Comparison of ENCODE assay signal across 18 cellular contexts in genomic region chr11:68347841-68348240, GRCh38. TPM values are rescaled to one million over a fixed set of nuclear protein-coding genes. Genes with fewer than 3 reads are reported as not detected.
DNase-seq lines count a peak whose midpoint lies in the region; ATAC-seq, FAIRE-seq and TF ChIP-seq lines count a peak whose summit lies in the region.
"Had no signal": no experiment of that assay in that cellular context is flagged by ENCODE, and none has a peak within 500 bp of the region (broad histone marks: within the 10 kb centered on the region; RNA-seq: fewer than 3 reads in every experiment).

No MANE protein-coding gene starts in this region.

- BruUV-seq in PC-3 (replicated peaks; lab: Mats Ljungman, UMichigan): no TSS peak

- peak overlapping the region; percentile 18 for H3K4me3 Mint-ChIP-seq in memory B cell
- H3K4me3 Mint-ChIP-seq in stimulated activated memory B cell treated with anti-CD40 and anti-IgM and Interleukin-4, amounts not matched to agents 10 μg/mL and 1 μg/mL and 100 μg/mL, for 72 hours: no peak overlapping the region
- H3K4me3 Mint-ChIP-seq: CD14-positive monocyte; CD8-positive, alpha-beta T cell; GM23338 had no signal

- CTCF ChIA-PET in PC-3 (lab: Charles Lee): no interaction called here

- H3K36me3 ChIP-seq in BLaER1 (peaks cover 77% of the 10 kb centered on the region), PC-3 (ENCODE audit: low read depth, low read length) (peaks cover 4% of the 10 kb centered on the region; the same call in 1 of the 2 replicates), spleen (no peaks in the 10 kb centered on the region), uterus (no peaks in the 10 kb centered on the region)

- no peaks in the 10 kb centered on the region for H3F3A ChIP-seq in PC-3 (ENCODE audit: low read length, unreplicated experiment)

- 0 out of 2 replicates have a peak overlapping the region, but pooled peaks have one; percentile 70 for H3K27ac ChIP-seq in BLaER1
- H3K27ac ChIP-seq in PC-3 (ENCODE audit: low read length): no peak overlapping the region
- no peak overlapping the region for H3K27ac ChIP-seq in spleen
- no peak overlapping the region for H3K27ac ChIP-seq in uterus

- no peak overlapping the region for H2AFZ ChIP-seq in PC-3 (ENCODE audit: low read length)
- H2AFZ ChIP-seq: GM23338 had no signal

- H3K27me3 ChIP-seq in BLaER1 (no peaks in the 10 kb centered on the region), PC-3 (ENCODE audit: low read length) (no peaks in the 10 kb centered on the region), spleen (replicated peaks in 1 of 7) (no peaks in the 10 kb centered on the region), uterus (no peaks in the 10 kb centered on the region)

- H3K4me3 ChIP-seq in BLaER1 (no peak overlapping the region), PC-3 (ENCODE audit: low read length) (no peak overlapping the region), spleen (no peak overlapping the region), uterus (no peak overlapping the region)
- H3K4me3 ChIP-seq: GM23338 had no signal

- POLR2A ChIA-PET in PC-3 (lab: Charles Lee; ENCODE audit: unreplicated experiment): no interaction called here

- H3K4me2 ChIP-seq in BLaER1: peak overlapping the region; percentile 95
- H3K4me2 ChIP-seq in PC-3 (ENCODE audit: low read length): no peak overlapping the region
- H3K4me2 ChIP-seq: GM23338 had no signal

- no peak for TF ChIP-seq POLR2A in spleen (IDR thresholded peaks at IDR 0.05)
- no peak for TF ChIP-seq POLR2A in uterus (IDR thresholded peaks at IDR 0.05)

- ATAC-seq in memory B cell (ENCODE audit: low read depth): no peak
- no peak for ATAC-seq in stimulated activated memory B cell treated with anti-CD40 and anti-IgM and Interleukin-4, amounts not matched to agents 10 μg/mL and 1 μg/mL and 100 μg/mL, for 72 hours
- no peak for ATAC-seq in PC-3
- ATAC-seq: CD8-positive, alpha-beta T cell; GM23338; HCT116 had no signal

- H3K27ac Mint-ChIP-seq in memory B cell: peak overlapping the region; percentile 63
- H3K27ac Mint-ChIP-seq in stimulated activated memory B cell treated with anti-CD40 and anti-IgM and Interleukin-4, amounts not matched to agents 10 μg/mL and 1 μg/mL and 100 μg/mL, for 72 hours: peak overlapping the region; percentile 53
- H3K27ac Mint-ChIP-seq: CD8-positive, alpha-beta T cell had no signal

- H3K79me2 ChIP-seq in PC-3 (ENCODE audit: low read length): peaks cover 79% of the 10 kb centered on the region

- H3K9ac ChIP-seq in BLaER1: no peak overlapping the region
- H3K9ac ChIP-seq in PC-3 (ENCODE audit: low read length): no peak overlapping the region

- no peaks in the 10 kb centered on the region for H3K9me2 ChIP-seq in PC-3 (replicated peaks; ENCODE audit: low read length)

- H3K4me1 Mint-ChIP-seq in memory B cell: peaks cover 25% of the 10 kb centered on the region
- peaks cover 53% of the 10 kb centered on the region for H3K4me1 Mint-ChIP-seq in stimulated activated memory B cell treated with anti-CD40 and anti-IgM and Interleukin-4, amounts not matched to agents 10 μg/mL and 1 μg/mL and 100 μg/mL, for 72 hours
- H3K4me1 Mint-ChIP-seq: CD14-positive monocyte had no signal

- H4K20me1 ChIP-seq in BLaER1 (peaks cover 100% of the 10 kb centered on the region), PC-3 (ENCODE audit: low read length) (peaks cover 8% of the 10 kb centered on the region; the same call in 1 of the 2 replicates)

- peak; percentile 75 for FAIRE-seq in HTR-8/SVneo (lab: Jason Lieb, UNC)
- FAIRE-seq: D721Med, GM18507 had no signal

- intact Hi-C loops in PC-3 (cut with micrococcal nuclease): no loop called here
- intact Hi-C loops in spleen (cut with DNase I; ENCODE audit: low total_unique reads): no loop called here
- intact Hi-C loops in uterus (cut with DNase I; ENCODE audit: low total_unique reads): no loop called here

- WGBS in spleen, 5 donors: 93 to 99% (median 97%) methylated on average over 23 to 32 of the region's 32 CpGs

- peaks cover 7% of the 10 kb centered on the region for H3K36me3 Mint-ChIP-seq in memory B cell
- peaks cover 6% of the 10 kb centered on the region for H3K36me3 Mint-ChIP-seq in stimulated activated memory B cell treated with anti-CD40 and anti-IgM and Interleukin-4, amounts not matched to agents 10 μg/mL and 1 μg/mL and 100 μg/mL, for 72 hours
- H3K36me3 Mint-ChIP-seq: CD14-positive monocyte had no signal

- no peak for DNase-seq in HTR-8/SVneo (ENCODE audit: insufficient read length, low spot score)
- no peak for DNase-seq in memory B cell (ENCODE audit: low spot score in 2 of 2)
- no peak for DNase-seq in pons (ENCODE audit: low spot score)
- no peak for DNase-seq in PC-3
- no peak for DNase-seq in spleen
- DNase-seq in uterus: no peak
- DNase-seq: ACHN; CD8-positive, alpha-beta T cell; COR-L47; DND-41; GF-D8 had no signal

- H3K4me1 ChIP-seq in BLaER1: peaks cover 90% of the 10 kb centered on the region
- peaks cover 6% of the 10 kb centered on the region for H3K4me1 ChIP-seq in PC-3 (ENCODE audit: insufficient read depth, low read length)
- peaks cover 0 to 28% (median 11%) of the 10 kb centered on the region in 6 donors for H3K4me1 ChIP-seq in spleen
- peaks cover 0 to 15% of the 10 kb centered on the region in 2 donors for H3K4me1 ChIP-seq in uterus

- TF ChIP-seq CTCF in PC-3 (conservative IDR thresholded peaks at IDR 0.05; ENCODE audit: low read depth, low read length) (no peak), spleen (IDR thresholded peaks at IDR 0.05 in 8 of 11, conservative IDR thresholded peaks at IDR 0.05 in 3 of 11) (no peak), uterus (IDR thresholded peaks at IDR 0.05) (no peak)

- H3K27me3 Mint-ChIP-seq in memory B cell: no peaks in the 10 kb centered on the region
- H3K27me3 Mint-ChIP-seq in stimulated activated memory B cell treated with anti-CD40 and anti-IgM and Interleukin-4, amounts not matched to agents 10 μg/mL and 1 μg/mL and 100 μg/mL, for 72 hours: no peaks in the 10 kb centered on the region

- H3K9me3 ChIP-seq in BLaER1: peaks cover 7% of the 10 kb centered on the region; the same call in 1 of the 2 replicates
- no peaks in the 10 kb centered on the region for H3K9me3 ChIP-seq in PC-3 (ENCODE audit: low read length)
- H3K9me3 ChIP-seq in spleen: no peaks in the 10 kb centered on the region
- no peaks in the 10 kb centered on the region for H3K9me3 ChIP-seq in uterus

- no peaks in the 10 kb centered on the region for H3K9me3 Mint-ChIP-seq in memory B cell
- no peaks in the 10 kb centered on the region for H3K9me3 Mint-ChIP-seq in stimulated activated memory B cell treated with anti-CD40 and anti-IgM and Interleukin-4, amounts not matched to agents 10 μg/mL and 1 μg/mL and 100 μg/mL, for 72 hours
- H3K9me3 Mint-ChIP-seq: CD8-positive, alpha-beta T cell had no signal

RNA-seq across cellular contexts. Expression of gene LRP5, which starts 35.5 kb away (rescaled TPM):
- total RNA-seq in PC-3 (2014; rRNA removed): 64.3 and 83.5 TPM in 2 replicates
- 10 to 100 TPM; 11.6 to 21.8 (median 17.8) TPM for total RNA-seq in spleen
- 1 to 10 TPM; 3.9 to 7.2 (median 5.6) TPM for polyA plus RNA-seq in spleen
- total RNA-seq in uterus: 10 to 100 TPM; 19.1 to 86.2 (median 43.9) TPM
